Comparison of ENCODE assay signal across 8 cellular contexts in the genomic region with DNA sequence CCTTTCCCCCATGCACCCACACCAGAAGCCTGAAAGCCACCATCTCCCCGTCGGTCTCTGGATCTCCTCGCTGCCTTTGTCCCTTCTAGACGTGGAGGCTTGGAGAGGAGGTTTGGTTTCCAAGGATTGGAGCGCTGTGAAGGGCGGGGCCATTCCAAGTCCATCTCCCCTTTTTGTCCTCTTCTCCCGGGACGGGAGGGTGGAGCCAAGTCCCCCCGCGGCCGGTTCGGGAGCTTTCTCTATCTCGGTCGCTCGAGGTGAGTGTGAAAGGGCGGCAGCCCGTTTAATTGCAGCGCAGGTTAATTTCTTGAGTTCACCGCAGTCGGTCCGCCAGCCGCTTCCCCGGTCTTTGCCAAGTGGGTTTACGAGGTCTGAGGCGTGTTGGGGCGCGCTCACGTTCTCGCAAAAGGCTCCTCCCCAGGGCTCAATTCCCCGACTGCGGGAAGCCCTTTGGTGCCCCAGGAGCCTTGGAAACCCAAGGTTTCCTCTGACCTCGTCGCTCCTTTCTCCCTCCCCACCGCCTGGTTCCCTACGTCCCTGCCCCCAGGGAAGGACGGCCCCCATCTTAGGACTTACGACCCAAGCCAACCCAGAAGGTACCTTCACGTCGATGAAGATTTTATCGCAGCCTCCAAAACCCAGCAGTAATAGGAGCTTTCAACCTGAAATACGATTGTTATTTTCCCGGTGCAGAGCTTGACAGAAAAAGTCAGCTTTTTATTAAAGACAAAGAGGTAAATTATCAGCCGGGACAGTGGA. TPM values are rescaled to one million over a fixed set of nuclear protein-coding genes. Genes with fewer than 3 reads are reported as not detected.
DNase-seq lines count a peak whose midpoint lies in the region; ATAC-seq and TF ChIP-seq lines count a peak whose summit lies in the region.

No MANE protein-coding gene starts in this region.

- TF ChIP-seq CTCF in RWPE1 (conservative IDR thresholded peaks at IDR 0.05; ENCODE audit: low read depth) (no peak), cardiac muscle cell (IDR thresholded peaks at IDR 0.05; ENCODE audit: low read depth, low read length) (no peak)

- POLR2A ChIA-PET in RWPE1 (lab: Yijun Ruan, JAX; ENCODE audit: low non-redundant PET): no interaction called here

- ATAC-seq in HG03439 (IDR thresholded peaks at IDR 0.05; ENCODE audit: unreplicated experiment): no peak
- ATAC-seq in GM21737 (IDR thresholded peaks at IDR 0.05; ENCODE audit: unreplicated experiment): no peak

- no peaks in the 10 kb centered on the region for H3K36me3 ChIP-seq in cardiac muscle cell

- DNase-seq in EL (peak; percentile 48), RWPE1 (ENCODE audit: low spot score) (peak; percentile 90), cardiac muscle cell (ENCODE audit: low read depth in 1 of 2, low spot score in 1 of 2) (peak; percentile 57), retina (peak; percentile 80), NCI-H1694 treated with DMSO at 0.1 percent for 48 hours (lab: John Stamatoyannopoulos, UW) (no peak)
- DNase-seq in effector CD8-positive, alpha-beta T cell (lab: John Stamatoyannopoulos, UW): no peak

- no peaks in the 10 kb centered on the region for H3K4me1 ChIP-seq in cardiac muscle cell (ENCODE audit: low read depth)

- CTCF ChIA-PET in RWPE1 (lab: Yijun Ruan, JAX): interaction anchor here (0.5 to 0.9 kb wide), 6 partner anchors 16 to 312 kb away, joined by 3 to 6 read pairs (median 3); no protein-coding TSS in a partner anchor

- no peaks in the 10 kb centered on the region for H3K9me3 ChIP-seq in cardiac muscle cell (ENCODE audit: low read depth)

- H3K27ac ChIP-seq in RWPE1: peak overlapping the region; percentile 93
- no peak overlapping the region for H3K27ac ChIP-seq in cardiac muscle cell

- H3K4me3 ChIP-seq in cardiac muscle cell: peak overlapping the region; percentile 61

- no peaks in the 10 kb centered on the region for H3K27me3 ChIP-seq in cardiac muscle cell

RNA-seq across cellular contexts. Expression of a gene that starts 2.8 kb away (rescaled TPM):
- total RNA-seq in cardiac muscle cell: 28.9 and 36.8 TPM in 2 replicates
- 11.4 and 12.7 TPM in 2 replicates for polyA plus RNA-seq in cardiac muscle cell

Comparison
In these comparisons a context has a peak if more than half of its experiments do, and no peak if none do; other contexts are left out.
1. DNase-seq: peak in EL (single experiment), RWPE1 (single experiment), cardiac muscle cell (2 of 2) and retina (single experiment); none in NCI-H1694 treated with DMSO at 0.1 percent for 48 hours (single experiment) and effector CD8-positive, alpha-beta T cell (single experiment).